8 cellular contexts compared by ENCODE assay signal in the genomic region with DNA sequence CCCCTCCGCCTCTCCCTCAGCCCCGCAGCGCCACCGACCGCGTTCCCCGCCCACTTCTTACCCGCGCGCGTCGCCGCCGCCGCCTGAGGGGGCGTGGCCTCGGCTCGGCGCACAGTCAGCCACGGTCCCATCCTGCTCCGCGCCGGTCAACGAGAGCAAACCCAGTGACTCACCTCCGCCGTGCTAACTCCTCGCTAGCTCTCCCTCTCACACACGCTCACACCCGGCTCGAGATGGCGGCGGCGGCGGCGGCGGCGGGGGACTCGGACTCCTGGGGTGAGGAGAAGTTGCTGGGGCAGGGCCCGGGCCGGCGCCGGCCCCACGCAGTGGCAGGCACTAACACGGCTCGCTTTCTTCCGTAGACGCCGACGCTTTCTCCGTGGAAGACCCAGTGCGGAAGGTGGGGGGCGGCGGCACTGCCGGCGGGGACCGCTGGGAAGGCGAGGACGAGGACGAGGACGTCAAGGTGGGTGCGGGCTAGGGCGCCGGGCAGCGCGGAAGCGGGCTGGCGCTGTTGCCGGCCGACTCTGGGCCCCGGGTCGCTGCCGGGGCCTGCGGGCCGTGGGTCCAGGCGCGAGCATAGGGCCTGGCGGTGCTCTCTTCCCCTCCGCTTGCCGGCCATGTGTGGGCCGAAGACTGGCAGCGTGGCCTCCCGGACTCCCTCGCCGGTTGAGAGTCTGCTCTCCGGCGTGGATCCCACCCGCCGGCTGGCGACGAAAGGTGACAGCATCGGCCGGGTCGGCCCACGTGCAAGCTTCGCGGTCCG. TPM values are rescaled to one million over a fixed set of nuclear protein-coding genes. Genes with fewer than 3 reads are reported as not detected.
A peak's percentile ranks its signal among the peaks of the same experiment; 100 is the strongest.
DNase-seq lines count a peak whose midpoint lies in the region; ATAC-seq and TF ChIP-seq lines count a peak whose summit lies in the region.

A gene with protein sequence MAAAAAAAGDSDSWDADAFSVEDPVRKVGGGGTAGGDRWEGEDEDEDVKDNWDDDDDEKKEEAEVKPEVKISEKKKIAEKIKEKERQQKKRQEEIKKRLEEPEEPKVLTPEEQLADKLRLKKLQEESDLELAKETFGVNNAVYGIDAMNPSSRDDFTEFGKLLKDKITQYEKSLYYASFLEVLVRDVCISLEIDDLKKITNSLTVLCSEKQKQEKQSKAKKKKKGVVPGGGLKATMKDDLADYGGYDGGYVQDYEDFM (plus strand): TSS at position 186 of the 766 bp plus-strand sequence. CDS start 48 bp downstream, at position 234.

- H3K4me3 Mint-ChIP-seq in naive thymus-derived CD8-positive, alpha-beta T cell: peak within 1 kb of the TSS; percentile 87 to 97 (median 94)
- H3K4me3 Mint-ChIP-seq in stimulated activated naive B cell treated with anti-CD40 and anti-IgM and Interleukin-4, amounts not matched to agents 10 μg/mL and 1 μg/mL and 100 μg/mL, for 72 hours: peak within 1 kb of the TSS; percentile 94 to 99

- peaks cover 0 to 2% (median 0%) of the 10 kb centered on the region in 9 donors for H3K9me3 Mint-ChIP-seq in naive thymus-derived CD8-positive, alpha-beta T cell
- no peaks in the 10 kb centered on the region for H3K9me3 Mint-ChIP-seq in stimulated activated naive B cell treated with anti-CD40 and anti-IgM and Interleukin-4, amounts not matched to agents 10 μg/mL and 1 μg/mL and 100 μg/mL, for 72 hours

- H3K4me1 ChIP-seq in fibroblast of lung (ENCODE audit: control insufficient read depth, extremely low read depth, insufficient read depth, low read length): peaks cover 4% of the 10 kb centered on the region

- H3K27ac Mint-ChIP-seq in naive thymus-derived CD8-positive, alpha-beta T cell: peak within 1 kb of the TSS; percentile 86 to 98 (median 96)
- H3K27ac Mint-ChIP-seq in stimulated activated naive B cell treated with anti-CD40 and anti-IgM and Interleukin-4, amounts not matched to agents 10 μg/mL and 1 μg/mL and 100 μg/mL, for 72 hours: peak within 1 kb of the TSS; percentile 99

- peaks cover 46% of the 10 kb centered on the region for H3K79me2 ChIP-seq in fibroblast of lung (ENCODE audit: control insufficient read depth, insufficient read depth, low read length)

- peak within 1 kb of the TSS; percentile 74 for H2AFZ ChIP-seq in fibroblast of lung (ENCODE audit: low read length)

- H4K20me1 ChIP-seq in fibroblast of lung (ENCODE audit: control insufficient read depth, extremely low read depth, insufficient read depth, low read length): no peaks in the 10 kb centered on the region

- H3K4me3 ChIP-seq in fibroblast of lung (replicated peaks in 1 of 4; ENCODE audit: control extremely low read depth in 1 of 4, insufficient read depth in 1 of 4, low read depth in 3 of 4, low read length in 4 of 4): peak within 1 kb of the TSS; percentile 89 to 92 (median 90)

- peaks cover 30% of the 10 kb centered on the region for H3K36me3 ChIP-seq in KOPT-K1 (ENCODE audit: insufficient read depth, low read length)
- peaks cover 1% of the 10 kb centered on the region for H3K36me3 ChIP-seq in fibroblast of lung (ENCODE audit: control insufficient read depth, insufficient read depth, low read length)

- DNase-seq in DMS79 treated with DMSO at 0.1 percent for 48 hours (lab: John Stamatoyannopoulos, UW) (peak; percentile 71), RPMI7951 (ENCODE audit: low read depth) (peak; percentile 97), fibroblast of lung (ENCODE audit: low read depth in 2 of 2) (peak; percentile 95 to 96)
- DNase-seq in activated T-helper 1 cell treated with anti-CD3 and anti-CD28 coated beads, Interleukin-2, amount 50 U/mL, for 16 hours (ENCODE audit: low read depth in 1 of 2, low spot score in 1 of 2): peak; percentile 88 to 94
- peak; percentile 90 to 96 (median 93) for DNase-seq in naive thymus-derived CD8-positive, alpha-beta T cell
- DNase-seq in stimulated activated naive B cell treated with anti-CD40 and anti-IgM and Interleukin-4, amounts not matched to agents 10 μg/mL and 1 μg/mL and 100 μg/mL, for 72 hours: peak; percentile 93

- H3K9ac ChIP-seq in fibroblast of lung (ENCODE audit: insufficient read depth, low read length): peak within 1 kb of the TSS; percentile 93

- peak within 1 kb of the TSS; percentile 88 for H3K27ac ChIP-seq in KOPT-K1 (ENCODE audit: low read depth, low read length, poor library complexity, severe bottlenecking)
- peak within 1 kb of the TSS; percentile 97 for H3K27ac ChIP-seq in fibroblast of lung (ENCODE audit: insufficient read depth, low read length)

- H3K4me2 ChIP-seq in fibroblast of lung (ENCODE audit: extremely low read depth, insufficient read depth, low read length): peak within 1 kb of the TSS; percentile 89

- peaks cover 22 to 68% (median 55%) of the 10 kb centered on the region in 4 donors for H3K4me1 Mint-ChIP-seq in naive thymus-derived CD8-positive, alpha-beta T cell
- H3K4me1 Mint-ChIP-seq in stimulated activated naive B cell treated with anti-CD40 and anti-IgM and Interleukin-4, amounts not matched to agents 10 μg/mL and 1 μg/mL and 100 μg/mL, for 72 hours: peaks cover 29 to 57% of the 10 kb centered on the region in 2 donors

- no peak for TF ChIP-seq CTCF in fibroblast of lung (conservative IDR thresholded peaks at IDR 0.05 in 1 of 2, IDR thresholded peaks at IDR 0.05 in 1 of 2; ENCODE audit: low read depth in 1 of 2, low read length in 2 of 2)

- no peaks in the 10 kb centered on the region for H3K27me3 ChIP-seq in fibroblast of lung (ENCODE audit: control insufficient read depth, insufficient read depth, low read length)

- ATAC-seq in GM21786 (IDR thresholded peaks at IDR 0.05; ENCODE audit: unreplicated experiment): peak; percentile 83
- ATAC-seq in naive thymus-derived CD8-positive, alpha-beta T cell: peak; percentile 90 to 91
- peak; percentile 94 to 95 for ATAC-seq in stimulated activated naive B cell treated with anti-CD40 and anti-IgM and Interleukin-4, amounts not matched to agents 10 μg/mL and 1 μg/mL and 100 μg/mL, for 72 hours (replicated peaks)

- H3K9me3 ChIP-seq in KOPT-K1 (ENCODE audit: insufficient read depth, low read length, poor library complexity, severe bottlenecking): no peaks in the 10 kb centered on the region
- H3K9me3 ChIP-seq in fibroblast of lung (ENCODE audit: control insufficient read depth, insufficient read depth, low read depth, low read length): no peaks in the 10 kb centered on the region

- no peaks in the 10 kb centered on the region for H3K27me3 Mint-ChIP-seq in naive thymus-derived CD8-positive, alpha-beta T cell
- H3K27me3 Mint-ChIP-seq in stimulated activated naive B cell treated with anti-CD40 and anti-IgM and Interleukin-4, amounts not matched to agents 10 μg/mL and 1 μg/mL and 100 μg/mL, for 72 hours: no peaks in the 10 kb centered on the region

- H3K36me3 Mint-ChIP-seq in naive thymus-derived CD8-positive, alpha-beta T cell: peaks cover 0 to 35% (median 9%) of the 10 kb centered on the region in 3 donors
- H3K36me3 Mint-ChIP-seq in stimulated activated naive B cell treated with anti-CD40 and anti-IgM and Interleukin-4, amounts not matched to agents 10 μg/mL and 1 μg/mL and 100 μg/mL, for 72 hours: peaks cover 22 to 41% of the 10 kb centered on the region in 2 donors

- POLR2A ChIA-PET in naive thymus-derived CD8-positive, alpha-beta T cell (lab: Charles Lee): interaction anchor here (0.8 to 2.0 kb wide), 18 partner anchors 9 to 663 kb away, joined by 3 to 14 read pairs (median 4); a partner anchor contains a TSS

RNA-seq across cellular contexts. Expression of the gene that starts here (rescaled TPM):
- 32.7 and 44.9 TPM in 2 replicates for total RNA-seq in RPMI7951 (2014; rRNA removed; shearing (Covaris generic))
- total RNA-seq in fibroblast of lung: 33.9 and 34.8 TPM in 2 replicates
- polyA plus RNA-seq in fibroblast of lung: 61.4 and 72.9 TPM in 2 replicates
- polyA plus RNA-seq in fibroblast of lung (2012): 76.6 and 86.6 TPM in 2 replicates
- polyA minus RNA-seq in fibroblast of lung (ENCODE audit: low replicate concordance): 3.5 and 10.5 TPM in 2 replicates
- 10 to 100 TPM; 70.9 to 77.4 TPM for total RNA-seq in naive thymus-derived CD8-positive, alpha-beta T cell
- 10 to 100 TPM; 15.3 to 18.4 (median 16.2) TPM for polyA plus RNA-seq in naive thymus-derived CD8-positive, alpha-beta T cell

Comparison
In these comparisons a context has a peak if more than half of its experiments do, and no peak if none do; other contexts are left out.
1. Peak in every context shown above with its lines: DNase-seq, ATAC-seq, H3K4me3 ChIP-seq and H3K27ac ChIP-seq.